In the genomic region with DNA sequence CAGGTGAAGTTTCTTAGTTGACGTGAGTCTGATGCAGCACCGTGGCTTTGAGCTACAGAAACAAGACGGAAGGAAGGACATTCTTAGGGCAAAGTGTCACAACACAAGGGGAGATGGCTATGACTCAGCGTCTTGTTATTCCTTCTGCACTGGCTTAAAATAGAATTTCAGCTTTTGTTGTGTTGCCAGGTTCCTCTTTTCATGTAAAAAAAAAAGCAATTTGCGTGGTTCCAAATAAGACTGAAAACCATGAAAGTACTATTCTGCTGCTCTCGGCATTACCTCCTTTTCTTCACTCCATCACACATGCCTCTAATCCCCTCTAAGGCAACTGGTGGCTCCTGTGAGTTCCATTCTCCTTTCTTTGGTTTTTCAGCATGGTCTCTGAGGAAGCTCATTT, we compare ENCODE assay signal across 8 cellular contexts.
DNase-seq lines count a peak whose midpoint lies in the region; ATAC-seq, FAIRE-seq and TF ChIP-seq lines count a peak whose summit lies in the region.

No MANE protein-coding gene starts in this region.

- H3K27ac Mint-ChIP-seq in astrocyte (ENCODE audit: unreplicated experiment) = peak overlapping the region; percentile 97

- POLR2A ChIA-PET in A549 (lab: Yijun Ruan, JAX) = interaction anchor here (0.7 to 1.7 kb wide), 4 partner anchors 80 to 143 kb away, joined by 3 to 6 read pairs (median 4); no protein-coding TSS in a partner anchor

- H3K9me3 ChIP-seq in A549 = no peaks in the 10 kb centered on the region
- no peaks in the 10 kb centered on the region for H3K9me3 ChIP-seq in astrocyte (ENCODE audit: insufficient read depth, low read depth, low read length)

- H3K4me1 ChIP-seq in A549 (peaks cover 49% of the 10 kb centered on the region), astrocyte (ENCODE audit: insufficient read depth, low read length) (peaks cover 41% of the 10 kb centered on the region)

- TF ChIP-seq RAD21 in A549 (conservative IDR thresholded peaks at IDR 0.05 in 1 of 2, IDR thresholded peaks at IDR 0.05 in 1 of 2) = peak in 1 of 2 experiments; percentile 32; a peak in 1 of 5 replicates

- H4K20me1 ChIP-seq in astrocyte (ENCODE audit: insufficient read depth, low read length) = no peaks in the 10 kb centered on the region

- H3K27ac ChIP-seq in A549 (peak overlapping the region; percentile 74 to 84), astrocyte (ENCODE audit: low read depth, low read length) (peak overlapping the region; percentile 86)

- H3K27me3 Mint-ChIP-seq in astrocyte (ENCODE audit: low read depth, unreplicated experiment) = no peaks in the 10 kb centered on the region

- H3K79me2 ChIP-seq in astrocyte (ENCODE audit: insufficient read depth, low read length) = no peaks in the 10 kb centered on the region

- no peak overlapping the region for H3K4me3 Mint-ChIP-seq in astrocyte (ENCODE audit: unreplicated experiment)

- no peaks in the 10 kb centered on the region for H3K9me3 Mint-ChIP-seq in astrocyte (ENCODE audit: unreplicated experiment)

- 16% methylated on average over 6 of the region's 6 CpGs for WGBS in A549 (ENCODE audit: missing lambda C conversion rate)

- no peak for TF ChIP-seq POLR2A in A549 (IDR thresholded peaks at IDR 0.05; ENCODE audit: low read length)

- peak overlapping the region; percentile 64 for H3K9ac ChIP-seq in astrocyte (ENCODE audit: low read length)

- ATAC-seq in A549 (peak; percentile 83 to 86), HG02870 (IDR thresholded peaks at IDR 0.05; ENCODE audit: unreplicated experiment) (no peak)

- no peaks in the 10 kb centered on the region for H3K27me3 ChIP-seq in astrocyte (ENCODE audit: insufficient read depth, low read length)

- no peak overlapping the region for H3K4me3 ChIP-seq in A549
- no peak overlapping the region for H3K4me3 ChIP-seq in astrocyte (ENCODE audit: insufficient read depth, low read depth, low read length)

- peak; percentile 71 to 75; a peak in 2 of 5 replicates for TF ChIP-seq EP300 in A549 (IDR thresholded peaks at IDR 0.05)

- DNase-seq in A549 (ENCODE audit: low read depth in 1 of 2, low spot score in 1 of 2) = peak; percentile 67 to 90
- DNase-seq in HT-29 (ENCODE audit: low spot score) = peak; percentile 23
- DNase-seq in astrocyte (ENCODE audit: low read depth) = peak; percentile 97
- DNase-seq in kidney tubule cell (ENCODE audit: low spot score) = peak; percentile 92
- no peak for DNase-seq in DMS 273 treated with DMSO at 0.1 percent for 48 hours (lab: John Stamatoyannopoulos, UW)
- no peak for DNase-seq in NCI-H1694 (lab: John Stamatoyannopoulos, UW)
- no peak for DNase-seq in DMS153 (lab: John Stamatoyannopoulos, UW)

- H3K36me3 ChIP-seq in astrocyte (ENCODE audit: insufficient read depth, low read length) = no peaks in the 10 kb centered on the region

- peak; percentile 18 for FAIRE-seq in A549 (lab: Jason Lieb, UNC)
- FAIRE-seq in astrocyte (lab: Jason Lieb, UNC) = peak; percentile 92

- TF ChIP-seq CTCF in A549 (IDR thresholded peaks at IDR 0.05) = no peak
- no peak for TF ChIP-seq CTCF in astrocyte (IDR thresholded peaks at IDR 0.05; ENCODE audit: insufficient read depth, low read depth, low read length)

- peaks cover 12% of the 10 kb centered on the region for H3K36me3 Mint-ChIP-seq in astrocyte (ENCODE audit: low read depth, unreplicated experiment)

- CTCF ChIA-PET in A549 (lab: Yijun Ruan, JAX) = interaction anchor here (0.6 to 3.1 kb wide), 5 partner anchors 10 to 187 kb away, joined by 3 to 17 read pairs (median 3); no protein-coding TSS in a partner anchor

- H3K4me1 Mint-ChIP-seq in astrocyte (ENCODE audit: low read depth, unreplicated experiment) = peaks cover 55% of the 10 kb centered on the region

- H2AFZ ChIP-seq in astrocyte (ENCODE audit: low read depth, low read length) = no peak overlapping the region

- peak overlapping the region; percentile 68 for H3K4me2 ChIP-seq in A549
- peak overlapping the region; percentile 77 for H3K4me2 ChIP-seq in astrocyte (ENCODE audit: low read length)

TF ChIP-seq in A549, 52 proteins besides CTCF, POLR2A, EP300 and RAD21:
- TF ChIP-seq CHD2 (IDR thresholded peaks at IDR 0.05; ENCODE audit: low read length, partially characterized antibody) = no peak
- TF ChIP-seq HOXA7 (CRISPR knock-in tag; IDR thresholded peaks at IDR 0.05) = no peak
- TF ChIP-seq MAX (IDR thresholded peaks at IDR 0.05) = 0 out of 2 replicates have a peak, but pooled peaks have one; percentile 38
- no peak for TF ChIP-seq MYC (IDR thresholded peaks at IDR 0.05; ENCODE audit: borderline replicate concordance, low read length)
- peak; percentile 58 to 72; a peak in 2 of 5 replicates for TF ChIP-seq JUN (IDR thresholded peaks at IDR 0.05)
- peak; percentile 89 for TF ChIP-seq FOSL2 (IDR thresholded peaks at IDR 0.05)
- TF ChIP-seq FOSL2 (CRISPR knock-in tag; IDR thresholded peaks at IDR 0.05) = peak; percentile 90
- 0 out of 3 replicates have a peak, but pooled peaks have one; percentile 49 for TF ChIP-seq BCL3 (IDR thresholded peaks at IDR 0.05)
- TF ChIP-seq CEBPB (IDR thresholded peaks at IDR 0.05) = peak; percentile 68 to 81; a peak in 3 of 4 replicates
- TF ChIP-seq ESRRA (IDR thresholded peaks at IDR 0.05; ENCODE audit: borderline replicate concordance, low read length) = 0 out of 2 replicates have a peak, but pooled peaks have one; percentile 20
- no peak for TF ChIP-seq SMC3 (IDR thresholded peaks at IDR 0.05)
- peak; percentile 86 for TF ChIP-seq JUNB (IDR thresholded peaks at IDR 0.05)
- no peak for TF ChIP-seq KDM5A (IDR thresholded peaks at IDR 0.05)
- TF ChIP-seq, protein P1, sequence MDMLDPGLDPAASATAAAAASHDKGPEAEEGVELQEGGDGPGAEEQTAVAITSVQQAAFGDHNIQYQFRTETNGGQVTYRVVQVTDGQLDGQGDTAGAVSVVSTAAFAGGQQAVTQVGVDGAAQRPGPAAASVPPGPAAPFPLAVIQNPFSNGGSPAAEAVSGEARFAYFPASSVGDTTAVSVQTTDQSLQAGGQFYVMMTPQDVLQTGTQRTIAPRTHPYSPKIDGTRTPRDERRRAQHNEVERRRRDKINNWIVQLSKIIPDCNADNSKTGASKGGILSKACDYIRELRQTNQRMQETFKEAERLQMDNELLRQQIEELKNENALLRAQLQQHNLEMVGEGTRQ (IDR thresholded peaks at IDR 0.05) = no peak
- 0 out of 2 replicates have a peak, but pooled peaks have one; percentile 20 for TF ChIP-seq HOXB13 (CRISPR knock-in tag; IDR thresholded peaks at IDR 0.05; ENCODE audit: low read depth)
- no peak for TF ChIP-seq PBX3 (IDR thresholded peaks at IDR 0.05)
- TF ChIP-seq BHLHE40 (IDR thresholded peaks at IDR 0.05; ENCODE audit: low read depth, low read length) = no peak
- TF ChIP-seq HEYL (CRISPR knock-in tag; IDR thresholded peaks at IDR 0.05) = no peak
- TF ChIP-seq MAFK (IDR thresholded peaks at IDR 0.05; ENCODE audit: partially characterized antibody) = peak; percentile 86
- peak; percentile 51; the same call in 1 of the 2 replicates for TF ChIP-seq GATA3 (IDR thresholded peaks at IDR 0.05; ENCODE audit: borderline replicate concordance)

Comparison
In these comparisons a context has a peak if more than half of its experiments do, and no peak if none do; other contexts are left out.
1. DNase-seq: peak in A549 (2 of 2), HT-29 (single experiment), astrocyte (single experiment) and kidney tubule cell (single experiment); none in DMS 273 treated with DMSO at 0.1 percent for 48 hours (single experiment), NCI-H1694 (single experiment) and DMS153 (single experiment).